ENCODE assay signal across 8 cellular contexts in genomic region chr2:83196225-83196624, GRCh38.
DNase-seq lines count a peak whose midpoint lies in the region; ATAC-seq and TF ChIP-seq lines count a peak whose summit lies in the region.

No MANE protein-coding gene starts in this region.

- H3K27ac Mint-ChIP-seq in Calu3 (ENCODE audit: unreplicated experiment) = no peak overlapping the region
- no peak overlapping the region for H3K27ac Mint-ChIP-seq in activated T-cell treated with anti-CD3 and anti-CD28 coated beads, Interleukin-2, amount 50 U/mL, for 24 hours

- ATAC-seq in right lobe of liver = peak; percentile 85 to 95 (median 92)
- ATAC-seq in GM19023 (IDR thresholded peaks at IDR 0.05; ENCODE audit: unreplicated experiment) = no peak

- no peak overlapping the region for H2AFZ ChIP-seq in mammary epithelial cell (ENCODE audit: low read depth, low read length)

- no peak overlapping the region for H3K4me3 Mint-ChIP-seq in Calu3 (ENCODE audit: low read depth, unreplicated experiment)
- H3K4me3 Mint-ChIP-seq in activated T-cell treated with anti-CD3 and anti-CD28 coated beads, Interleukin-2, amount 50 U/mL, for 24 hours = no peak overlapping the region

- no peak overlapping the region for H3K9ac ChIP-seq in mammary epithelial cell (ENCODE audit: insufficient read depth, low read length)

- H3K79me2 ChIP-seq in DOHH2 (ENCODE audit: control insufficient read depth, low read length) = no peaks in the 10 kb centered on the region
- H3K79me2 ChIP-seq in mammary epithelial cell (ENCODE audit: insufficient read depth, low read length) = no peaks in the 10 kb centered on the region

- H3K4me1 ChIP-seq in DOHH2 (ENCODE audit: control insufficient read depth, low read length) (no peaks in the 10 kb centered on the region), mammary epithelial cell (ENCODE audit: insufficient read depth, low read length) (no peaks in the 10 kb centered on the region), right lobe of liver (no peaks in the 10 kb centered on the region)

- H3K27ac ChIP-seq in DOHH2 (ENCODE audit: low read depth, low read length) (no peak overlapping the region), mammary epithelial cell (ENCODE audit: insufficient read depth, low read depth, low read length) (no peak overlapping the region), right lobe of liver (no peak overlapping the region)

- TF ChIP-seq CTCF in DOHH2 (IDR thresholded peaks at IDR 0.05; ENCODE audit: low read depth, low read length, poor library complexity, severe bottlenecking) (peak; percentile 44), NB4 (IDR thresholded peaks at IDR 0.05; ENCODE audit: low read depth, low read length) (peak; percentile 39), mammary epithelial cell (conservative IDR thresholded peaks at IDR 0.05 in 1 of 2, IDR thresholded peaks at IDR 0.05 in 1 of 2; ENCODE audit: extremely low read depth in 1 of 2, insufficient read depth in 1 of 2, low read depth in 1 of 2, low read length in 2 of 2) (peak; percentile 69 to 73), right lobe of liver (IDR thresholded peaks at IDR 0.05) (peak; percentile 64 to 71 (median 70)), Calu3 (IDR thresholded peaks at IDR 0.05; ENCODE audit: unreplicated experiment) (no peak)

- H3K27me3 Mint-ChIP-seq in Calu3 (ENCODE audit: unreplicated experiment) = no peaks in the 10 kb centered on the region
- no peaks in the 10 kb centered on the region for H3K27me3 Mint-ChIP-seq in activated T-cell treated with anti-CD3 and anti-CD28 coated beads, Interleukin-2, amount 50 U/mL, for 24 hours

- BruUV-seq in mammary epithelial cell (replicated peaks; lab: Mats Ljungman, UMichigan) (no TSS peak), Calu3 (replicated peaks; lab: Mats Ljungman, UMichigan) (no TSS peak)

- peaks cover 13% of the 10 kb centered on the region for H3K9me3 Mint-ChIP-seq in Calu3 (ENCODE audit: low read depth, unreplicated experiment)
- H3K9me3 Mint-ChIP-seq in activated T-cell treated with anti-CD3 and anti-CD28 coated beads, Interleukin-2, amount 50 U/mL, for 24 hours = no peaks in the 10 kb centered on the region

- no peaks in the 10 kb centered on the region for H3K36me3 Mint-ChIP-seq in Calu3 (ENCODE audit: insufficient read depth, unreplicated experiment)
- H3K36me3 Mint-ChIP-seq in activated T-cell treated with anti-CD3 and anti-CD28 coated beads, Interleukin-2, amount 50 U/mL, for 24 hours (ENCODE audit: low read depth) = no peaks in the 10 kb centered on the region

- intact Hi-C loops in mammary epithelial cell (cut with micrococcal nuclease) = no loop called here
- intact Hi-C loops in right lobe of liver (cut with DNase I) = no loop called here
- intact Hi-C loops in Calu3 (cut with micrococcal nuclease; ENCODE audit: unreplicated experiment) = no loop called here

- in situ Hi-C loops in mammary epithelial cell (cut with MboI; ENCODE audit: low sequenced_read_pairs in 2 of 2) = no loop called here

- H3K4me3 ChIP-seq in DOHH2 (ENCODE audit: low read length) (no peak overlapping the region), NB4 (ENCODE audit: low read depth, low read length) (no peak overlapping the region), mammary epithelial cell (replicated peaks in 1 of 3; ENCODE audit: insufficient read depth in 1 of 3, low read depth in 2 of 3, low read length in 3 of 3) (no peak overlapping the region), right lobe of liver (no peak overlapping the region)

- H3K9me2 ChIP-seq in DOHH2 (replicated peaks; ENCODE audit: control insufficient read depth, low read length) = no peaks in the 10 kb centered on the region

- H3K4me1 Mint-ChIP-seq in Calu3 (ENCODE audit: low read depth, unreplicated experiment) = no peaks in the 10 kb centered on the region
- H3K4me1 Mint-ChIP-seq in activated T-cell treated with anti-CD3 and anti-CD28 coated beads, Interleukin-2, amount 50 U/mL, for 24 hours (ENCODE audit: low read depth) = no peaks in the 10 kb centered on the region

- TF ChIP-seq POLR2A in NB4 (IDR thresholded peaks at IDR 0.05; ENCODE audit: extremely low read depth, insufficient read length) = no peak
- TF ChIP-seq POLR2A in right lobe of liver (IDR thresholded peaks at IDR 0.05) = no peak

- H3K27me3 ChIP-seq in DOHH2 (ENCODE audit: control insufficient read depth, low read length) (no peaks in the 10 kb centered on the region), mammary epithelial cell (ENCODE audit: insufficient read depth, low read length) (no peaks in the 10 kb centered on the region), right lobe of liver (no peaks in the 10 kb centered on the region)

- CTCF ChIA-PET in mammary epithelial cell (lab: Charles Lee; ENCODE audit: low non-redundant PET) = interaction anchor here (0.6 to 0.7 kb wide), 3 partner anchors 72 to 709 kb away, joined by 3 to 4 read pairs (median 3); no protein-coding TSS in a partner anchor
- CTCF ChIA-PET in Calu3 (lab: Charles Lee) = no interaction called here

- no peaks in the 10 kb centered on the region for H4K20me1 ChIP-seq in DOHH2 (ENCODE audit: control insufficient read depth, insufficient read depth, low read depth, low read length)
- no peaks in the 10 kb centered on the region for H4K20me1 ChIP-seq in mammary epithelial cell (ENCODE audit: insufficient read depth, low read length)

- peak; percentile 29 for DNase-seq in NB4 (ENCODE audit: low read depth)
- peak; percentile 33 for DNase-seq in mammary epithelial cell
- no peak for DNase-seq in right lobe of liver
- DNase-seq in Calu3 = no peak
- no peak for DNase-seq in stimulated activated CD4-positive, alpha-beta T cell treated with anti-CD3 and anti-CD28 coated beads, Interleukin-4, amount 100 ng/mL, for 24 hours
- DNase-seq in activated T-cell treated with anti-CD3 and anti-CD28 coated beads, Interleukin-2, amount 50 U/mL, for 24 hours = no peak

- H3K4me2 ChIP-seq in DOHH2 (ENCODE audit: low read length) = no peak overlapping the region
- H3K4me2 ChIP-seq in mammary epithelial cell (ENCODE audit: insufficient read depth, low read depth, low read length) = no peak overlapping the region

- H3F3A ChIP-seq in DOHH2 (ENCODE audit: control insufficient read depth, insufficient read depth) = no peaks in the 10 kb centered on the region

- H3K36me3 ChIP-seq in DOHH2 (ENCODE audit: control insufficient read depth, low read length) (no peaks in the 10 kb centered on the region), mammary epithelial cell (ENCODE audit: insufficient read depth, low read length) (no peaks in the 10 kb centered on the region), right lobe of liver (no peaks in the 10 kb centered on the region)

- dilution Hi-C loops in mammary epithelial cell (cut with HindIII; ENCODE audit: low sequenced_read_pairs) = no loop called here

- WGBS in mammary epithelial cell (ENCODE audit: low coverage, missing lambda C conversion rate) = 0% methylated on average over 1 of the region's 1 CpG
- WGBS in right lobe of liver (ENCODE audit: insufficient coverage, low coverage, low lambda C conversion rate, missing lambda C conversion rate) = 0% methylated on average over 1 of the region's 1 CpG

- H3K9me3 ChIP-seq in DOHH2 (ENCODE audit: control insufficient read depth, insufficient read depth, low read length) = no peaks in the 10 kb centered on the region
- no peaks in the 10 kb centered on the region for H3K9me3 ChIP-seq in mammary epithelial cell (replicated peaks; ENCODE audit: insufficient read depth, low read length)
- no peaks in the 10 kb centered on the region for H3K9me3 ChIP-seq in right lobe of liver

Comparison
In these comparisons a context has a peak if more than half of its experiments do, and no peak if none do; other contexts are left out.
1. DNase-seq: peak in NB4 (single experiment) and mammary epithelial cell (single experiment); none in right lobe of liver (0 of 3), Calu3 (single experiment), stimulated activated CD4-positive, alpha-beta T cell treated with anti-CD3 and anti-CD28 coated beads, Interleukin-4, amount 100 ng/mL, for 24 hours (single experiment) and activated T-cell treated with anti-CD3 and anti-CD28 coated beads, Interleukin-2, amount 50 U/mL, for 24 hours (single experiment).